ENCODE assay signal across 31 cellular contexts in genomic region chr10:36506696-36507477, GRCh38.
DNase-seq lines count a peak whose midpoint lies in the region; ATAC-seq, FAIRE-seq and TF ChIP-seq lines count a peak whose summit lies in the region.
"Had no signal": no experiment of that assay in that cellular context is flagged by ENCODE, and none has a peak within 500 bp of the region (broad histone marks: within the 10 kb centered on the region; RNA-seq: fewer than 3 reads in every experiment).

No MANE protein-coding gene starts in this region.

- 91% methylated on average over 5 of the region's 5 CpGs; no CpG with 5 or more reads in 1 of the 2 experiments for WGBS in H1 (ENCODE audit: extremely low coverage in 1 of 2, insufficient coverage in 1 of 2, insufficient read length in 1 of 2, insufficient replicate concordance in 2 of 2, low coverage in 1 of 2, low lambda C conversion rate in 2 of 2, missing lambda C conversion rate in 1 of 2), 2 experiments

- no peak for TF ChIP-seq EP300 in H1 (IDR thresholded peaks at IDR 0.05; ENCODE audit: borderline replicate concordance in 1 of 2, low read depth in 2 of 2, low read length in 2 of 2)

- FAIRE-seq in H1 (lab: Jason Lieb, UNC) = no peak
- FAIRE-seq: GM12892 had no signal

- in situ Hi-C loops in gastrocnemius medialis (cut with MboI; ENCODE audit: low sequenced_read_pairs in 4 of 4) = no loop called here

- no peak overlapping the region for H3K56ac ChIP-seq in H1 (replicated peaks; ENCODE audit: insufficient read length, low read depth, low read length)

- no peaks in the 10 kb centered on the region for H3K36me3 ChIP-seq in breast epithelium
- H3K36me3 ChIP-seq in GM23338 (ENCODE audit: insufficient read depth) = no peaks in the 10 kb centered on the region
- H3K36me3 ChIP-seq in H1 (ENCODE audit: control insufficient read depth in 2 of 4, insufficient read depth in 4 of 4, low read length in 3 of 4) = no peaks in the 10 kb centered on the region
- no peaks in the 10 kb centered on the region for H3K36me3 ChIP-seq in osteoblast (ENCODE audit: insufficient read depth, low read length)
- H3K36me3 ChIP-seq in gastrocnemius medialis = no peaks in the 10 kb centered on the region
- H3K36me3 ChIP-seq: BE2C had no signal

- no peak overlapping the region for H3K27ac ChIP-seq in breast epithelium
- H3K27ac ChIP-seq in GM23338 (ENCODE audit: low read depth) = no peak overlapping the region
- H3K27ac ChIP-seq in H1 (ENCODE audit: low read depth, low read length) = no peak overlapping the region
- no peak overlapping the region for H3K27ac ChIP-seq in osteoblast (ENCODE audit: low read depth, low read length)
- no peak overlapping the region for H3K27ac ChIP-seq in gastrocnemius medialis
- H3K27ac ChIP-seq: 22Rv1, RWPE1, SK-N-MC had no signal

- no peaks in the 10 kb centered on the region for H3K4me1 Mint-ChIP-seq in MCF 10A (ENCODE audit: insufficient read depth, unreplicated experiment)
- no peaks in the 10 kb centered on the region for H3K4me1 Mint-ChIP-seq in GM23338
- H3K4me1 Mint-ChIP-seq: CD14-positive monocyte; CD8-positive, alpha-beta memory T cell had no signal

- H3K23ac ChIP-seq in H1 (ENCODE audit: insufficient read length) = no peak overlapping the region

- DNase-seq in MCF 10A (ENCODE audit: unreplicated experiment) (no peak), breast epithelium (ENCODE audit: low spot score in 2 of 2) (no peak), GM23338 (ENCODE audit: low spot score) (no peak), H1 (ENCODE audit: low read depth in 1 of 2, low spot score in 2 of 2) (no peak), osteoblast (ENCODE audit: insufficient read length, low spot score, missing footprints) (no peak), DMS114 treated with DMSO at 0.1 percent for 48 hours (lab: John Stamatoyannopoulos, UW; ENCODE audit: unreplicated experiment) (no peak), gastrocnemius medialis (no peak)
- DNase-seq: ACHN; BE2C; Calu3; CD8-positive, alpha-beta memory T cell; DMS153; DND-41; HCEC 1CT; Karpas-422; NCI-H1092 treated with DMSO at 0.1 percent for 48 hours; NCI-H1436; NCI-H187; NCI-H2081 treated with DMSO at 0.1 percent for 48 hours; NCI-H2171; NCI-H226; NCI-H510A; NCI-H69; SIG-M5 had no signal

- no peak overlapping the region for H4K8ac ChIP-seq in H1 (ENCODE audit: extremely low read depth, insufficient read depth, low read length)

- H2AFZ ChIP-seq in GM23338 = peak overlapping the region; percentile 1; the same call in 1 of the 2 replicates
- no peak overlapping the region for H2AFZ ChIP-seq in H1 (ENCODE audit: low read length)
- peak overlapping the region; percentile 9 for H2AFZ ChIP-seq in osteoblast (ENCODE audit: low read length)

- H3K36me3 Mint-ChIP-seq in MCF 10A (ENCODE audit: insufficient read depth, unreplicated experiment) (no peaks in the 10 kb centered on the region), GM23338 (ENCODE audit: low read depth) (no peaks in the 10 kb centered on the region)
- H3K36me3 Mint-ChIP-seq: CD14-positive monocyte had no signal

- peaks cover 7% of the 10 kb centered on the region for H3K9me3 Mint-ChIP-seq in MCF 10A (ENCODE audit: unreplicated experiment)
- no peaks in the 10 kb centered on the region; the same call in 2 of the 3 replicates for H3K9me3 Mint-ChIP-seq in GM23338

- H3K9ac ChIP-seq in H1 (replicated peaks in 1 of 4; ENCODE audit: extremely low read depth in 1 of 4, low read depth in 3 of 4, low read length in 3 of 4) = no peak overlapping the region

- BruUV-seq in MCF 10A (replicated peaks; lab: Mats Ljungman, UMichigan) = no TSS peak

- no peak overlapping the region for H2AK5ac ChIP-seq in H1 (ENCODE audit: low read depth, low read length)

- H3K4me2 ChIP-seq in GM23338 (no peak overlapping the region), H1 (ENCODE audit: insufficient read depth in 1 of 2, low read depth in 2 of 2, low read length in 2 of 2) (no peak overlapping the region), osteoblast (ENCODE audit: insufficient read depth, low read length) (no peak overlapping the region)

- no peaks in the 10 kb centered on the region for H3K27me3 Mint-ChIP-seq in MCF 10A (ENCODE audit: insufficient read depth, unreplicated experiment)
- H3K27me3 Mint-ChIP-seq in GM23338 (ENCODE audit: insufficient read depth, low read depth, poor library complexity) = peaks cover 5% of the 10 kb centered on the region
- H3K27me3 Mint-ChIP-seq: CD8-positive, alpha-beta memory T cell had no signal

- H3K27me3 ChIP-seq in breast epithelium = no peaks in the 10 kb centered on the region
- no peaks in the 10 kb centered on the region for H3K27me3 ChIP-seq in GM23338 (ENCODE audit: insufficient read depth)
- no peaks in the 10 kb centered on the region for H3K27me3 ChIP-seq in H1 (replicated peaks in 1 of 4; ENCODE audit: control insufficient read depth in 3 of 4, extremely low read depth in 1 of 4, insufficient read depth in 3 of 4, low read length in 3 of 4)
- H3K27me3 ChIP-seq in osteoblast (ENCODE audit: insufficient read depth, low read length) = no peaks in the 10 kb centered on the region
- H3K27me3 ChIP-seq in gastrocnemius medialis = no peaks in the 10 kb centered on the region
- H3K27me3 ChIP-seq: BE2C had no signal

- no peak for TF ChIP-seq RAD21 in H1 (IDR thresholded peaks at IDR 0.05 in 1 of 2, conservative IDR thresholded peaks at IDR 0.05 in 1 of 2; ENCODE audit: low read depth in 2 of 2, low read length in 2 of 2)

- H3K79me2 ChIP-seq in GM23338 (replicated peaks; ENCODE audit: insufficient read depth) (no peaks in the 10 kb centered on the region), H1 (ENCODE audit: control insufficient read depth in 1 of 2, insufficient read depth in 2 of 2, low read length in 2 of 2) (no peaks in the 10 kb centered on the region), osteoblast (ENCODE audit: insufficient read depth, low read length) (no peaks in the 10 kb centered on the region)

- H3K79me1 ChIP-seq in H1 (ENCODE audit: low read depth, low read length) = no peaks in the 10 kb centered on the region

- H3F3A ChIP-seq in GM23338 (replicated peaks; ENCODE audit: low read depth) = no peaks in the 10 kb centered on the region

- H3K4me3 Mint-ChIP-seq in MCF 10A (ENCODE audit: unreplicated experiment) (no peak overlapping the region), GM23338 (no peak overlapping the region)
- H3K4me3 Mint-ChIP-seq: CD14-positive monocyte; CD8-positive, alpha-beta memory T cell had no signal

- POLR2A ChIA-PET in MCF 10A (lab: Yijun Ruan, JAX) = interaction anchor here (0.6 kb wide), 1 partner anchor 17 kb away, joined by 3 read pairs; no protein-coding TSS in a partner anchor
- POLR2A ChIA-PET in H1 (lab: Charles Lee; ENCODE audit: partially characterized antibody) = no interaction called here

- H3K14ac ChIP-seq in H1 (ENCODE audit: insufficient read length) = no peak overlapping the region

- H3K4me1 ChIP-seq in breast epithelium (no peaks in the 10 kb centered on the region), GM23338 (ENCODE audit: insufficient read depth) (no peaks in the 10 kb centered on the region), H1 (replicated peaks in 1 of 4; ENCODE audit: control insufficient read depth in 3 of 4, insufficient read depth in 4 of 4, low read length in 3 of 4) (no peaks in the 10 kb centered on the region), osteoblast (ENCODE audit: insufficient read depth, low read length) (no peaks in the 10 kb centered on the region), gastrocnemius medialis (no peaks in the 10 kb centered on the region)

- no peak overlapping the region for H2BK20ac ChIP-seq in H1 (ENCODE audit: low read length)

- H3K27ac Mint-ChIP-seq in MCF 10A (ENCODE audit: low read depth, unreplicated experiment) = peak overlapping the region; percentile 5
- no peak overlapping the region for H3K27ac Mint-ChIP-seq in GM23338
- H3K27ac Mint-ChIP-seq: CD14-positive monocyte; CD8-positive, alpha-beta memory T cell had no signal

- no peak overlapping the region for H2BK15ac ChIP-seq in H1 (ENCODE audit: low read length)

- CTCF ChIA-PET in MCF 10A (lab: Yijun Ruan, JAX) (no interaction called here), H1 (lab: Charles Lee; ENCODE audit: partially characterized antibody) (no interaction called here)

- intact Hi-C loops in MCF 10A (cut with micrococcal nuclease) (no loop called here), breast epithelium (cut with DNase I; ENCODE audit: low total_unique reads) (no loop called here), gastrocnemius medialis (cut with DNase I; ENCODE audit: low total_unique reads) (no loop called here)

- no peaks in the 10 kb centered on the region for H3K23me2 ChIP-seq in H1 (ENCODE audit: low read depth, low read length)

- H4K91ac ChIP-seq in H1 (replicated peaks; ENCODE audit: insufficient read length, low read length) = no peak overlapping the region

- H2BK5ac ChIP-seq in H1 (ENCODE audit: low read depth, low read length) = no peak overlapping the region

- H4K20me1 ChIP-seq in GM23338 (replicated peaks; ENCODE audit: insufficient read depth) (no peaks in the 10 kb centered on the region), H1 (replicated peaks in 1 of 2; ENCODE audit: control insufficient read depth in 1 of 2, insufficient read depth in 2 of 2, low read length in 2 of 2) (no peaks in the 10 kb centered on the region), osteoblast (ENCODE audit: insufficient read depth, low read length) (no peaks in the 10 kb centered on the region)

- TF ChIP-seq POLR2A in breast epithelium (IDR thresholded peaks at IDR 0.05) (no peak), H1 (IDR thresholded peaks at IDR 0.05; ENCODE audit: control extremely low read depth in 1 of 2, low read depth in 2 of 2, low read length in 2 of 2) (no peak), gastrocnemius medialis (IDR thresholded peaks at IDR 0.05) (no peak)

- H3K4ac ChIP-seq in H1 (replicated peaks; ENCODE audit: insufficient read length, low read depth, low read length) = no peak overlapping the region

- no peak overlapping the region for H3K18ac ChIP-seq in H1 (ENCODE audit: extremely low read depth, low read length)

- no peak overlapping the region for H4K5ac ChIP-seq in H1 (ENCODE audit: insufficient read length, low read depth, low read length)

- no peaks in the 10 kb centered on the region for H3K9me2 ChIP-seq in GM23338 (ENCODE audit: insufficient read depth)

- TF ChIP-seq CTCF in MCF 10A (IDR thresholded peaks at IDR 0.05; ENCODE audit: unreplicated experiment) = no peak
- TF ChIP-seq CTCF in breast epithelium (IDR thresholded peaks at IDR 0.05) = no peak
- no peak for TF ChIP-seq CTCF in GM23338 (conservative IDR thresholded peaks at IDR 0.05; ENCODE audit: low read depth in 2 of 2)
- TF ChIP-seq CTCF in H1 (IDR thresholded peaks at IDR 0.05; ENCODE audit: control extremely low read depth in 1 of 3, insufficient read depth in 1 of 3, low read depth in 1 of 3, low read length in 3 of 3) = no peak
- TF ChIP-seq CTCF in osteoblast (IDR thresholded peaks at IDR 0.05; ENCODE audit: extremely low read depth, low read depth, low read length) = no peak
- no peak for TF ChIP-seq CTCF in gastrocnemius medialis (IDR thresholded peaks at IDR 0.05 in 4 of 5, conservative IDR thresholded peaks at IDR 0.05 in 1 of 5)

- H3K4me3 ChIP-seq in breast epithelium = no peak overlapping the region
- no peak overlapping the region for H3K4me3 ChIP-seq in GM23338
- no peak overlapping the region for H3K4me3 ChIP-seq in H1 (ENCODE audit: extremely low read depth in 1 of 4, insufficient read depth in 2 of 4, low read depth in 3 of 4, low read length in 4 of 4)
- H3K4me3 ChIP-seq in osteoblast (ENCODE audit: insufficient read depth, low read length) = no peak overlapping the region
- no peak overlapping the region for H3K4me3 ChIP-seq in gastrocnemius medialis
- H3K4me3 ChIP-seq: SK-N-MC had no signal

- H3K9me3 ChIP-seq in breast epithelium = no peaks in the 10 kb centered on the region
- H3K9me3 ChIP-seq in H1 (ENCODE audit: insufficient read depth in 2 of 2, low read depth in 1 of 2, low read length in 1 of 2) = no peaks in the 10 kb centered on the region; a peak in 1 of 4 replicates
- no peaks in the 10 kb centered on the region for H3K9me3 ChIP-seq in osteoblast (ENCODE audit: low read depth, low read length)
- no peaks in the 10 kb centered on the region for H3K9me3 ChIP-seq in gastrocnemius medialis
- H3K9me3 ChIP-seq: BE2C had no signal

- no peak overlapping the region for H2BK120ac ChIP-seq in H1 (replicated peaks; ENCODE audit: low read depth, low read length)

- ATAC-seq in GM23338 = no peak
- ATAC-seq in gastrocnemius medialis = no peak
- ATAC-seq in GM21786 (IDR thresholded peaks at IDR 0.05; ENCODE audit: unreplicated experiment) = no peak
- ATAC-seq: Panc1 had no signal

- no peak overlapping the region for H2BK12ac ChIP-seq in H1 (ENCODE audit: low read depth, low read length)
